In the genomic region with DNA sequence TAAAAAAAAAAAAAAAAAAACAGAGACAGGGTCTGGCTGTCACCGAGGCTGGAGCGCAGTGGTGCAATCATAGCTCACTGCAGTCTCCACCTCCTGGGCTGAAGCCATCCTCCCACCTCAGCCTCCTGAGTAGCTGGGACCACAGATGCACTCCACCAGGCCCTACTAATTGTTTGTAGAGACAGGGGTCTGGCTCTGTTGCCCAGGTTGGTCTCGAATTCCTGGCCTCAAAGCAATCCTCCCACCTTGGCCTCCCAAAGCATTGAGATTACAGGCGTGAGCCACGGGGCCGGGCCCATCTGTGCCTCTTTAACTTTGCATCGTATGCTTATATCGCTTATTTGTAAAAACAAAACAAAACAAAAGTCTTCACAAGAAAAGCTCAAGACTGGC, we compare ENCODE assay signal across 8 cellular contexts. TPM values are rescaled to one million over a fixed set of nuclear protein-coding genes. Genes with fewer than 3 reads are reported as not detected.
A peak's percentile ranks its signal among the peaks of the same experiment; 100 is the strongest.
DNase-seq lines count a peak whose midpoint lies in the region; ATAC-seq, FAIRE-seq and TF ChIP-seq lines count a peak whose summit lies in the region.

No MANE protein-coding gene starts in this region.

- peak overlapping the region; percentile 94 for H3K4me2 ChIP-seq in MM.1S (ENCODE audit: low read depth, low read length)

- FAIRE-seq in frontal cortex (lab: Jason Lieb, UNC), result no peak

- TF ChIP-seq CTCF in MM.1S (IDR thresholded peaks at IDR 0.05; ENCODE audit: low read length) (no peak), tibial nerve (IDR thresholded peaks at IDR 0.05) (no peak)

- peaks cover 42% of the 10 kb centered on the region for H3F3A ChIP-seq in MM.1S (ENCODE audit: insufficient read depth, low read length)

- WGBS in tibial nerve, 2 donors, result 3 to 9% methylated on average over 8 of the region's 8 CpGs

- no peak for TF ChIP-seq POLR2A in tibial nerve (IDR thresholded peaks at IDR 0.05)

- H3K36me3 ChIP-seq in ACC112 (ENCODE audit: insufficient read depth, low read length) (no peaks in the 10 kb centered on the region), MM.1S (replicated peaks; ENCODE audit: insufficient read depth, low read length) (no peaks in the 10 kb centered on the region), tibial nerve (no peaks in the 10 kb centered on the region)

- H3K27ac ChIP-seq in ACC112 (ENCODE audit: low read depth, low read length) (peak overlapping the region; percentile 90), MM.1S (ENCODE audit: low read length) (peak overlapping the region; percentile 89), tibial nerve (peak overlapping the region; percentile 89 to 98 (median 92))

- ATAC-seq in memory B cell (ENCODE audit: low read depth), result no peak

- no peaks in the 10 kb centered on the region for H3K9me3 ChIP-seq in MM.1S (replicated peaks; ENCODE audit: insufficient read depth, low read length)
- H3K9me3 ChIP-seq in tibial nerve, result no peaks in the 10 kb centered on the region

- no peaks in the 10 kb centered on the region for H4K20me1 ChIP-seq in MM.1S (ENCODE audit: insufficient read depth, low read length)

- DNase-seq in MM.1S (no peak), astrocyte of the hippocampus (ENCODE audit: low read depth, low spot score) (peak; percentile 13), memory B cell (ENCODE audit: low spot score in 2 of 2) (no peak), tibial nerve (ENCODE audit: low spot score in 2 of 2) (no peak), cerebellar nuclear complex (lab: John Stamatoyannopoulos, UW) (no peak), NCI-H2107 treated with DMSO at 0.1 percent for 48 hours (lab: John Stamatoyannopoulos, UW; ENCODE audit: unreplicated experiment) (no peak), frontal cortex (ENCODE audit: low spot score in 2 of 2) (no peak)

- TF ChIP-seq EP300 in tibial nerve (IDR thresholded peaks at IDR 0.05), result no peak

- H3K27me3 Mint-ChIP-seq in memory B cell, result no peaks in the 10 kb centered on the region

- peak overlapping the region; percentile 46; the same call in 1 of the 2 replicates for H3K9ac ChIP-seq in MM.1S (ENCODE audit: low read length)

- H3K4me3 ChIP-seq in ACC112 (ENCODE audit: low read depth, low read length) (peak overlapping the region; percentile 88), MM.1S (ENCODE audit: low read length) (peak overlapping the region; percentile 79), tibial nerve (peak overlapping the region; percentile 25 to 84 (median 74))

- no peaks in the 10 kb centered on the region for H3K9me2 ChIP-seq in MM.1S (replicated peaks; ENCODE audit: insufficient read depth, low read length)

- H3K4me1 ChIP-seq in ACC112 (ENCODE audit: control insufficient read depth, insufficient read depth, low read length, unreplicated experiment) (peaks cover 18% of the 10 kb centered on the region), MM.1S (ENCODE audit: low read length) (peaks cover 19% of the 10 kb centered on the region), tibial nerve (peaks cover 0 to 75% (median 45%) of the 10 kb centered on the region in 4 donors)

- H3K4me3 Mint-ChIP-seq in memory B cell, result peak overlapping the region; percentile 88

- no peaks in the 10 kb centered on the region for H3K36me3 Mint-ChIP-seq in memory B cell

- no peaks in the 10 kb centered on the region for H3K9me3 Mint-ChIP-seq in memory B cell

- H2AFZ ChIP-seq in ACC112 (ENCODE audit: low read length, unreplicated experiment) (peak overlapping the region; percentile 70), MM.1S (ENCODE audit: low read length) (peak overlapping the region; percentile 64)

- peaks cover 59% of the 10 kb centered on the region for H3K79me2 ChIP-seq in ACC112 (ENCODE audit: control insufficient read depth, insufficient read depth, low read length, unreplicated experiment)
- peaks cover 63% of the 10 kb centered on the region for H3K79me2 ChIP-seq in MM.1S (ENCODE audit: low read length)

- H3K4me1 Mint-ChIP-seq in memory B cell, result peaks cover 21% of the 10 kb centered on the region

- no peaks in the 10 kb centered on the region for H3K27me3 ChIP-seq in ACC112 (ENCODE audit: insufficient read depth, low read length)
- no peaks in the 10 kb centered on the region for H3K27me3 ChIP-seq in MM.1S (replicated peaks; ENCODE audit: insufficient read depth, low read length)
- no peaks in the 10 kb centered on the region for H3K27me3 ChIP-seq in tibial nerve

- peak overlapping the region; percentile 83 for H3K27ac Mint-ChIP-seq in memory B cell

RNA-seq across cellular contexts. Expression of gene CPT1A, which starts 3.1 kb away (rescaled TPM):
- total RNA-seq in tibial nerve, result 10 to 100 TPM; 32.9 to 84.9 (median 49.2) TPM
- total RNA-seq in frontal cortex, result 4.5 TPM
